In genomic region chr13:40076765-40077362, GRCh38 we compare ENCODE assay signal across 17 cellular contexts.
A peak's percentile ranks its signal among the peaks of the same experiment; 100 is the strongest.
DNase-seq lines count a peak whose midpoint lies in the region; ATAC-seq, FAIRE-seq and TF ChIP-seq lines count a peak whose summit lies in the region.
"Had no signal": no experiment of that assay in that cellular context is flagged by ENCODE, and none has a peak within 500 bp of the region (broad histone marks: within the 10 kb centered on the region; RNA-seq: fewer than 3 reads in every experiment).

No MANE protein-coding gene starts in this region.

- in situ Hi-C loops in K562 (cut with MboI): no loop called here

- no peaks in the 10 kb centered on the region for H3F3A ChIP-seq in PC-3 (ENCODE audit: low read length, unreplicated experiment)
- H3F3A ChIP-seq in smooth muscle cell (ENCODE audit: low read depth): peaks cover 5% of the 10 kb centered on the region

- H4K20me1 ChIP-seq in PC-3 (ENCODE audit: low read length) (no peaks in the 10 kb centered on the region), K562 (replicated peaks; ENCODE audit: control insufficient read depth, insufficient read depth, low read length) (no peaks in the 10 kb centered on the region), smooth muscle cell (ENCODE audit: low read depth) (no peaks in the 10 kb centered on the region)

- CTCF ChIA-PET in PC-3 (lab: Charles Lee) (no interaction called here), K562 (lab: Yijun Ruan, JAX; ENCODE audit: low intra/inter-chr PET ratio) (no interaction called here)

- 0% methylated on average over 3 of the region's 3 CpGs for WGBS in K562 (ENCODE audit: insufficient coverage, low coverage, missing lambda C conversion rate)
- WGBS in smooth muscle cell (ENCODE audit: low lambda C conversion rate): 83% methylated on average over 3 of the region's 3 CpGs

- H3K79me2 ChIP-seq in PC-3 (ENCODE audit: low read length): no peaks in the 10 kb centered on the region
- no peaks in the 10 kb centered on the region for H3K79me2 ChIP-seq in K562 (ENCODE audit: control insufficient read depth, insufficient read depth, low read length)
- H3K79me2 ChIP-seq in smooth muscle cell (ENCODE audit: low read depth): no peaks in the 10 kb centered on the region

- H3K27ac ChIP-seq in PC-3 (ENCODE audit: low read length) (peak overlapping the region; percentile 30; the same call in 1 of the 2 replicates), K562 (ENCODE audit: extremely low read depth, low read depth, low read length) (no peak overlapping the region), epithelial cell of prostate (peak overlapping the region; percentile 92), smooth muscle cell (ENCODE audit: low read depth) (no peak overlapping the region)
- H3K27ac ChIP-seq: A549, C4-2B, GM23248 had no signal

- ATAC-seq in PC-3 (no peak), K562 (no peak), left cardiac atrium (no peak)
- ATAC-seq: A549 had no signal

- no peaks in the 10 kb centered on the region for H3K9me1 ChIP-seq in K562 (ENCODE audit: control insufficient read depth, insufficient read depth, low read length)

- POLR2A ChIA-PET in PC-3 (lab: Charles Lee; ENCODE audit: unreplicated experiment): no interaction called here
- POLR2A ChIA-PET in K562 (lab: Yijun Ruan, JAX): no interaction called here

- no peak for FAIRE-seq in K562 (lab: Jason Lieb, UNC)
- FAIRE-seq: A549, G401.6, GM12891, H54 had no signal

- no peak overlapping the region for H3K4me2 ChIP-seq in PC-3 (ENCODE audit: low read length)
- no peak overlapping the region for H3K4me2 ChIP-seq in K562 (ENCODE audit: insufficient read depth, low read length)
- no peak overlapping the region for H3K4me2 ChIP-seq in smooth muscle cell
- H3K4me2 ChIP-seq: A549 had no signal

- TF ChIP-seq CTCF in PC-3 (conservative IDR thresholded peaks at IDR 0.05; ENCODE audit: low read depth, low read length): no peak
- TF ChIP-seq CTCF in K562 (IDR thresholded peaks at IDR 0.05 in 2 of 3, conservative IDR thresholded peaks at IDR 0.05 in 1 of 3; ENCODE audit: insufficient read depth in 2 of 3, low read depth in 1 of 3, low read length in 3 of 3): no peak
- no peak for TF ChIP-seq CTCF in smooth muscle cell (IDR thresholded peaks at IDR 0.05; ENCODE audit: borderline replicate concordance, insufficient read depth, poor library complexity, severe bottlenecking)

- intact Hi-C loops in PC-3 (cut with micrococcal nuclease): no loop called here
- intact Hi-C loops in K562 (cut with micrococcal nuclease): no loop called here
- intact Hi-C loops in left cardiac atrium (cut with DNase I): loop anchor here in 1 of 2 donors (10.0 kb wide), 1 partner anchor 608 kb away; no protein-coding TSS in a partner anchor

- no peak for TF ChIP-seq POLR2A in K562 (conservative IDR thresholded peaks at IDR 0.05)

- no peaks in the 10 kb centered on the region for H3K9me2 ChIP-seq in PC-3 (replicated peaks; ENCODE audit: low read length)

- H2AFZ ChIP-seq in PC-3 (ENCODE audit: low read length) (no peak overlapping the region), K562 (ENCODE audit: low read depth, low read length) (no peak overlapping the region), smooth muscle cell (ENCODE audit: low read depth) (no peak overlapping the region)
- H2AFZ ChIP-seq: GM23248 had no signal

- DNase-seq in PC-3: peak; percentile 16
- DNase-seq in K562 (ENCODE audit: extremely low read depth in 1 of 4, low spot score in 3 of 4): no peak
- DNase-seq in epithelial cell of prostate (ENCODE audit: low read depth, low spot score): no peak
- peak; percentile 49 for DNase-seq in renal cortical epithelial cell (ENCODE audit: low read depth)
- DNase-seq in left cardiac atrium: no peak
- no peak for DNase-seq in smooth muscle cell (lab: John Stamatoyannopoulos, UW; ENCODE audit: unreplicated experiment)
- DNase-seq in SKM-1 (lab: John Stamatoyannopoulos, UW; ENCODE audit: unreplicated experiment): no peak
- DNase-seq: BE2C; CD4-positive, alpha-beta memory T cell; DMS79 treated with DMSO at 0.1 percent for 48 hours; EL; GM23248 had no signal

- TF ChIP-seq RAD21 in K562 (CRISPR knock-in tag; conservative IDR thresholded peaks at IDR 0.05 in 1 of 2, IDR thresholded peaks at IDR 0.05 in 1 of 2): no peak

- no peaks in the 10 kb centered on the region for H3K9me3 ChIP-seq in PC-3 (ENCODE audit: low read length)
- no peaks in the 10 kb centered on the region for H3K9me3 ChIP-seq in K562 (replicated peaks; ENCODE audit: control insufficient read depth, insufficient read depth, low read depth, low read length)
- no peaks in the 10 kb centered on the region for H3K9me3 ChIP-seq in smooth muscle cell (replicated peaks; ENCODE audit: low read depth)
- H3K9me3 ChIP-seq: A549, BE2C had no signal

- H3K27me3 ChIP-seq in PC-3 (ENCODE audit: low read length) (no peaks in the 10 kb centered on the region), K562 (ENCODE audit: control insufficient read depth in 2 of 2, insufficient read depth in 2 of 2, low read length in 2 of 2) (no peaks in the 10 kb centered on the region; a peak in 2 of 5 replicates), smooth muscle cell (ENCODE audit: low read depth) (no peaks in the 10 kb centered on the region)

- BruUV-seq in PC-3 (replicated peaks; lab: Mats Ljungman, UMichigan) (no TSS peak), K562 (replicated peaks; lab: Mats Ljungman, UMichigan) (no TSS peak)

- TF ChIP-seq EP300 in K562 (IDR thresholded peaks at IDR 0.05; ENCODE audit: low read length): no peak

- H3K4me3 ChIP-seq in PC-3 (ENCODE audit: low read length) (no peak overlapping the region), K562 (no peak overlapping the region), smooth muscle cell (no peak overlapping the region)
- H3K4me3 ChIP-seq: A549, GM23248 had no signal

- H3K4me1 ChIP-seq in PC-3 (ENCODE audit: insufficient read depth, low read length) (0 out of 2 replicates have a peak, but pooled peaks cover 8% of the 10 kb centered on the region), K562 (replicated peaks in 1 of 2; ENCODE audit: control insufficient read depth in 2 of 2, insufficient read depth in 2 of 2, low read length in 2 of 2) (no peaks in the 10 kb centered on the region), smooth muscle cell (ENCODE audit: low read depth) (peaks cover 8% of the 10 kb centered on the region)
- H3K4me1 ChIP-seq: A549, BE2C had no signal

- H3K9ac ChIP-seq in PC-3 (ENCODE audit: low read length) (no peak overlapping the region), K562 (ENCODE audit: insufficient read depth in 1 of 2, low read depth in 2 of 2, low read length in 2 of 2) (no peak overlapping the region), smooth muscle cell (ENCODE audit: low read depth) (no peak overlapping the region)
- H3K9ac ChIP-seq: GM23248 had no signal

- no peaks in the 10 kb centered on the region for H3K36me3 ChIP-seq in PC-3 (ENCODE audit: low read depth, low read length)
- no peaks in the 10 kb centered on the region for H3K36me3 ChIP-seq in K562 (ENCODE audit: control insufficient read depth, insufficient read depth, low read length)
- H3K36me3 ChIP-seq in smooth muscle cell (ENCODE audit: low read depth): no peaks in the 10 kb centered on the region
- H3K36me3 ChIP-seq: BE2C had no signal

TF ChIP-seq in K562, 482 proteins besides CTCF, POLR2A, EP300 and RAD21:
- TF ChIP-seq PHF21A (IDR thresholded peaks at IDR 0.05; ENCODE audit: borderline replicate concordance, low read depth) (no peak), ZBTB1 (CRISPR knock-in tag; IDR thresholded peaks at IDR 0.05; ENCODE audit: borderline replicate concordance, low read depth) (no peak), HNRNPK (IDR thresholded peaks at IDR 0.05; ENCODE audit: low read depth, low read length, poor library complexity, severe bottlenecking) (peak; percentile 18), ZNF197 (CRISPR knock-in tag; IDR thresholded peaks at IDR 0.05; ENCODE audit: low read depth) (no peak), CREB1 (IDR thresholded peaks at IDR 0.05) (no peak), CREB1 (CRISPR knock-in tag; IDR thresholded peaks at IDR 0.05) (no peak), PCBP2 (IDR thresholded peaks at IDR 0.05; ENCODE audit: low read depth, low read length, poor library complexity, severe bottlenecking) (peak; percentile 45)

Comparison
In these comparisons a context has a peak if more than half of its experiments do, and no peak if none do; other contexts are left out.
1. DNase-seq: peak in PC-3 (single experiment) and renal cortical epithelial cell (single experiment); none in K562 (0 of 4), epithelial cell of prostate (single experiment), left cardiac atrium (single experiment), smooth muscle cell (single experiment) and SKM-1 (single experiment).
2. H3K27ac ChIP-seq: peak in PC-3 (single experiment) and epithelial cell of prostate (single experiment); none in K562 (single experiment) and smooth muscle cell (single experiment).